Comparison of ENCODE assay signal across 1 cellular context in genomic region chr17:64506576-64507417, GRCh38.
TF ChIP-seq lines count a peak whose summit lies in the region.

Gene CEP95, plus strand, starts transcription at chr17:64506977. Its CDS starts 121 bp downstream, at chr17:64507098.

TF ChIP-seq in HepG2, 621 proteins besides CTCF, POLR2A, EP300 and RAD21 (continued from another document and continues in another):
- TF ChIP-seq RERE (CRISPR knock-in tag; IDR thresholded peaks at IDR 0.05; ENCODE audit: low read depth) = peak; percentile 33
- no peak for TF ChIP-seq TCF7L2 (IDR thresholded peaks at IDR 0.05; ENCODE audit: low read depth, low read length)
- TF ChIP-seq MLLT10 (CRISPR knock-in tag; IDR thresholded peaks at IDR 0.05) = no peak
- 0 out of 2 replicates have a peak, but pooled peaks have one; percentile 2 for TF ChIP-seq SNAPC5 (CRISPR knock-in tag; IDR thresholded peaks at IDR 0.05; ENCODE audit: borderline replicate concordance)
- TF ChIP-seq ZFP82 (CRISPR knock-in tag; IDR thresholded peaks at IDR 0.05; ENCODE audit: borderline replicate concordance) = peak; percentile 69; the same call in 1 of the 2 replicates
- TF ChIP-seq ELF4 (CRISPR knock-in tag; IDR thresholded peaks at IDR 0.05; ENCODE audit: borderline replicate concordance) = peak; percentile 68; the same call in 1 of the 2 replicates
- peak; percentile 96 for TF ChIP-seq MEIS1 (CRISPR knock-in tag; IDR thresholded peaks at IDR 0.05; ENCODE audit: borderline replicate concordance)
- 0 out of 2 replicates have a peak, but pooled peaks have one; percentile 15 for TF ChIP-seq ZKSCAN8 (CRISPR knock-in tag; IDR thresholded peaks at IDR 0.05; ENCODE audit: borderline replicate concordance)
- TF ChIP-seq HNF4G (IDR thresholded peaks at IDR 0.05; ENCODE audit: borderline replicate concordance, low read depth, low read length) = no peak; the same call in 1 of the 2 replicates
- peak; percentile 46 for TF ChIP-seq HNF4G (CRISPR knock-in tag; IDR thresholded peaks at IDR 0.05; ENCODE audit: borderline replicate concordance, low read depth)
- peak; percentile 89; the same call in 1 of the 2 replicates for TF ChIP-seq EED (CRISPR knock-in tag; IDR thresholded peaks at IDR 0.05)
- TF ChIP-seq DMTF1 (CRISPR knock-in tag; IDR thresholded peaks at IDR 0.05) = no peak; the same call in 1 of the 2 replicates
- TF ChIP-seq AGO2 (optimal IDR thresholded peaks at IDR 0.05; ENCODE audit: low read depth, low read length) = peak; percentile 85
- TF ChIP-seq ERF (CRISPR knock-in tag; IDR thresholded peaks at IDR 0.05) = peak; percentile 84
- TF ChIP-seq ZSCAN29 (CRISPR knock-in tag; conservative IDR thresholded peaks at IDR 0.05) = peak; percentile 92
- TF ChIP-seq YY1 (IDR thresholded peaks at IDR 0.05; ENCODE audit: insufficient read depth, insufficient replicate concordance, low read depth, low read length) = peak; percentile 71
- peak; percentile 54 for TF ChIP-seq E2F5 (CRISPR knock-in tag; conservative IDR thresholded peaks at IDR 0.05)
- peak; percentile 93 for TF ChIP-seq ZNF556 (CRISPR knock-in tag; IDR thresholded peaks at IDR 0.05; ENCODE audit: borderline replicate concordance)
- peak; percentile 99 for TF ChIP-seq ARNTL (CRISPR knock-in tag; IDR thresholded peaks at IDR 0.05)
- TF ChIP-seq ZNF552 (CRISPR knock-in tag; IDR thresholded peaks at IDR 0.05; ENCODE audit: borderline replicate concordance) = peak; percentile 49; the same call in 1 of the 2 replicates
- TF ChIP-seq FOXA1 (IDR thresholded peaks at IDR 0.05) = no peak
- TF ChIP-seq FOXA1 (CRISPR knock-in tag; IDR thresholded peaks at IDR 0.05) = peak; percentile 38
- peak; percentile 16; the same call in 1 of the 2 replicates for TF ChIP-seq FIP1L1 (IDR thresholded peaks at IDR 0.05; ENCODE audit: borderline replicate concordance, insufficient read depth, low read depth, low read length)
- peak; percentile 60 for TF ChIP-seq PHF20 (CRISPR knock-in tag; IDR thresholded peaks at IDR 0.05)
- TF ChIP-seq ATF5 (CRISPR knock-in tag; IDR thresholded peaks at IDR 0.05; ENCODE audit: low read depth) = peak; percentile 91
- peak; percentile 59; the same call in 1 of the 2 replicates for TF ChIP-seq ZNF609 (CRISPR knock-in tag; IDR thresholded peaks at IDR 0.05; ENCODE audit: borderline replicate concordance)
- TF ChIP-seq POGZ (CRISPR knock-in tag; IDR thresholded peaks at IDR 0.05) = peak; percentile 96
- TF ChIP-seq CBX2 (IDR thresholded peaks at IDR 0.05; ENCODE audit: low read depth, low read length) = no peak
- peak; percentile 44; the same call in 1 of the 2 replicates for TF ChIP-seq CBX2 (CRISPR knock-in tag; IDR thresholded peaks at IDR 0.05; ENCODE audit: low read depth)
- TF ChIP-seq ZNF644 (CRISPR knock-in tag; IDR thresholded peaks at IDR 0.05; ENCODE audit: low read depth) = no peak
- peak; percentile 96 for TF ChIP-seq ZNF607 (CRISPR knock-in tag; IDR thresholded peaks at IDR 0.05; ENCODE audit: borderline replicate concordance)
- no peak; the same call in 1 of the 2 replicates for TF ChIP-seq ZNF160 (CRISPR knock-in tag; IDR thresholded peaks at IDR 0.05)
- TF ChIP-seq HMGA1 (CRISPR knock-in tag; conservative IDR thresholded peaks at IDR 0.05) = no peak
- peak; percentile 95 for TF ChIP-seq NFKB2 (CRISPR knock-in tag; IDR thresholded peaks at IDR 0.05; ENCODE audit: borderline replicate concordance)
- 0 out of 2 replicates have a peak, but pooled peaks have one; percentile 10 for TF ChIP-seq ZNF614 (CRISPR knock-in tag; IDR thresholded peaks at IDR 0.05; ENCODE audit: borderline replicate concordance)
- TF ChIP-seq FOSL1 (CRISPR knock-in tag; IDR thresholded peaks at IDR 0.05; ENCODE audit: borderline replicate concordance) = no peak
- TF ChIP-seq TBP (CRISPR knock-in tag; IDR thresholded peaks at IDR 0.05) = no peak
- no peak for TF ChIP-seq HNF1A (IDR thresholded peaks at IDR 0.05; ENCODE audit: low read depth)
- 0 out of 2 replicates have a peak, but pooled peaks have one; percentile 63 for TF ChIP-seq HNF1A (CRISPR knock-in tag; IDR thresholded peaks at IDR 0.05; ENCODE audit: borderline replicate concordance)
